ENCODE assay signal across 8 cellular contexts in the genomic region with DNA sequence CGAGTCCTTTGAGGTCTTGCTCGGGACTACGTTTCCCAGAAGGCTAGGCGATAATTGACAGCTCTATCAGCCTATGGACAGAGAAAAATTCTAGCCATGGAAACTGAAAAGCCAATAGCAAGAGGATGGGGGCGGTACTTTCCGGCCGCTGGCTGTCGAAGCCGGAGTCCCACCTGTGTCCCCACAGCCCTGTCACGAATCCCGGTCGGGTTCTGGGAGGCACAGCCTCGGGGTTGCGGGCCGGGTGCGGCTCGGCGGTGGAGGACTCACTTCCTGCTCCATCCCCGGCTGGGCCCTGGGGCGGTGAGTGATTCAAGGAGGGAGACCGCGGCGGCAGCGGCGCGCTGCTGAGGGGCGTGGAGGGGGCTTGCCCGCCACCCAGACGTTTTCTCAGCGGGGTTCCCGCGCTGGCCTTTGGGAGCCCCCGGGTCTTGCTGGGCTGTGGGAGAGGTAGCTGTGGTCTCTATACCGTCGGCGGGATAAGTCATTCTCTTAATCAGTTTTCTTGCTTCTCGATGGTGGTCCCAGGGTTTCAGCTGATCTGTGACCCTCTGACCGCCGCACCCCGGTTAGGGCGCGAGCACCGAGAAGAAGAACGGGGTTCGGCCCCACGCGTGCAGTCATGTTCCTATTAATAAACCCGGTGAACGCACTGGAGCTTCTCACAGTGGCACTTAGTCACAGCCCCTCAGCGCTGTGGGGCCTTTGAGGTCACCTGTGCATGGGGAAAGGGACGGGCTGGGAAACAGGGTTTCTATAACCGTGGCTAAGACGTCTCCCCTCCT. TPM values are rescaled to one million over a fixed set of nuclear protein-coding genes. Genes with fewer than 3 reads are reported as not detected.
DNase-seq lines count a peak whose midpoint lies in the region; ATAC-seq, FAIRE-seq and TF ChIP-seq lines count a peak whose summit lies in the region.

A gene (plus strand): TSS at position 176 of the 785 bp plus-strand sequence. CDS start 2,377 bp downstream, outside the sequence.

- 1 to 7% (median 1%) methylated on average over 6 to 53 of the region's 53 CpGs for WGBS in adrenal gland, 4 donors

- FAIRE-seq in GM12892 (lab: Jason Lieb, UNC), result peak; percentile 97

- intact Hi-C loops in adrenal gland (cut with DNase I) (no loop called here), left ventricle myocardium inferior (cut with micrococcal nuclease) (no loop called here)

- H3K4me1 ChIP-seq in adrenal gland (replicated peaks in 1 of 2), result peaks cover 3 to 4% of the 10 kb centered on the region in 2 donors
- H3K4me1 ChIP-seq in left ventricle myocardium inferior, result peaks cover 14% of the 10 kb centered on the region

- H3K27me3 ChIP-seq in adrenal gland, result no peaks in the 10 kb centered on the region
- no peaks in the 10 kb centered on the region for H3K27me3 ChIP-seq in left ventricle myocardium inferior (ENCODE audit: low read depth)

- H3K36me3 Mint-ChIP-seq in progenitor cell of endocrine pancreas (ENCODE audit: insufficient read depth), result no peaks in the 10 kb centered on the region

- DNase-seq in GM12892 (ENCODE audit: insufficient read length) (peak; percentile 96), NCI-H1436 (lab: John Stamatoyannopoulos, UW) (peak; percentile 93), SW480 (ENCODE audit: low spot score) (peak; percentile 94), adrenal gland (peak; percentile 93 to 98 (median 96)), left ventricle myocardium inferior (peak; percentile 90), progenitor cell of endocrine pancreas (ENCODE audit: low spot score, unreplicated experiment) (peak; percentile 85), ureter (ENCODE audit: low spot score) (peak; percentile 93)

- peak within 1 kb of the TSS in 3 of 5 donors; percentile 58 to 81 (median 81) for H3K27ac ChIP-seq in adrenal gland
- H3K27ac ChIP-seq in left ventricle myocardium inferior (replicated peaks), result peak within 1 kb of the TSS; percentile 84

- H3K27me3 Mint-ChIP-seq in progenitor cell of endocrine pancreas, result peaks cover 17% of the 10 kb centered on the region

- H3K4me3 ChIP-seq in adrenal gland, result peak within 1 kb of the TSS; percentile 69 to 98 (median 90)
- peak within 1 kb of the TSS; percentile 78 for H3K4me3 ChIP-seq in left ventricle myocardium inferior

- TF ChIP-seq CTCF in adrenal gland (IDR thresholded peaks at IDR 0.05) (no peak), left ventricle myocardium inferior (IDR thresholded peaks at IDR 0.05; ENCODE audit: borderline replicate concordance) (no peak), progenitor cell of endocrine pancreas (IDR thresholded peaks at IDR 0.05; ENCODE audit: unreplicated experiment) (no peak)

- TF ChIP-seq POLR2A in GM12892 (IDR thresholded peaks at IDR 0.05; ENCODE audit: low read depth, low read length), result no peak; the same call in 1 of the 2 replicates
- TF ChIP-seq POLR2A in adrenal gland (IDR thresholded peaks at IDR 0.05), result peak; percentile 47 to 93

- H3K9me3 Mint-ChIP-seq in progenitor cell of endocrine pancreas (ENCODE audit: low read depth), result no peaks in the 10 kb centered on the region

- H3K9me3 ChIP-seq in adrenal gland (replicated peaks in 1 of 3), result no peaks in the 10 kb centered on the region
- no peaks in the 10 kb centered on the region for H3K9me3 ChIP-seq in left ventricle myocardium inferior (replicated peaks)

- H3K4me3 Mint-ChIP-seq in progenitor cell of endocrine pancreas (ENCODE audit: low read depth), result peak within 1 kb of the TSS; percentile 90

- H3K27ac Mint-ChIP-seq in progenitor cell of endocrine pancreas, result peak within 1 kb of the TSS; percentile 88

- H3K36me3 ChIP-seq in adrenal gland (replicated peaks in 1 of 2), result no peaks in the 10 kb centered on the region
- H3K36me3 ChIP-seq in left ventricle myocardium inferior, result no peaks in the 10 kb centered on the region

- ATAC-seq in HG02840 (IDR thresholded peaks at IDR 0.05; ENCODE audit: low FRiP score, unreplicated experiment), result peak; percentile 99

- H3K4me1 Mint-ChIP-seq in progenitor cell of endocrine pancreas (ENCODE audit: low read depth), result no peaks in the 10 kb centered on the region

RNA-seq across cellular contexts. Expression of the gene that starts here (rescaled TPM):
- 2.6 TPM for polyA plus RNA-seq in GM12892 (2012; ENCODE audit: missing spikeins)
- total RNA-seq in adrenal gland, result 10 to 100 TPM in 2 of 8 donors, 1 to 10 TPM in 6; 3.3 to 21.4 (median 6.6) TPM
- polyA plus RNA-seq in adrenal gland, result 1 to 10 TPM; 1.0 to 5.7 (median 1.8) TPM
- total RNA-seq in left ventricle myocardium inferior, result 4.7 TPM
- total RNA-seq in progenitor cell of endocrine pancreas, result 9.5 and 13.8 TPM in 2 replicates
- 8.9 TPM for total RNA-seq in ureter

Comparison
In these comparisons a context has a peak if more than half of its experiments do, and no peak if none do; other contexts are left out.
1. Peak in every context shown above with its lines: DNase-seq, ATAC-seq, H3K4me3 ChIP-seq and H3K27ac ChIP-seq.